In the genomic region with DNA sequence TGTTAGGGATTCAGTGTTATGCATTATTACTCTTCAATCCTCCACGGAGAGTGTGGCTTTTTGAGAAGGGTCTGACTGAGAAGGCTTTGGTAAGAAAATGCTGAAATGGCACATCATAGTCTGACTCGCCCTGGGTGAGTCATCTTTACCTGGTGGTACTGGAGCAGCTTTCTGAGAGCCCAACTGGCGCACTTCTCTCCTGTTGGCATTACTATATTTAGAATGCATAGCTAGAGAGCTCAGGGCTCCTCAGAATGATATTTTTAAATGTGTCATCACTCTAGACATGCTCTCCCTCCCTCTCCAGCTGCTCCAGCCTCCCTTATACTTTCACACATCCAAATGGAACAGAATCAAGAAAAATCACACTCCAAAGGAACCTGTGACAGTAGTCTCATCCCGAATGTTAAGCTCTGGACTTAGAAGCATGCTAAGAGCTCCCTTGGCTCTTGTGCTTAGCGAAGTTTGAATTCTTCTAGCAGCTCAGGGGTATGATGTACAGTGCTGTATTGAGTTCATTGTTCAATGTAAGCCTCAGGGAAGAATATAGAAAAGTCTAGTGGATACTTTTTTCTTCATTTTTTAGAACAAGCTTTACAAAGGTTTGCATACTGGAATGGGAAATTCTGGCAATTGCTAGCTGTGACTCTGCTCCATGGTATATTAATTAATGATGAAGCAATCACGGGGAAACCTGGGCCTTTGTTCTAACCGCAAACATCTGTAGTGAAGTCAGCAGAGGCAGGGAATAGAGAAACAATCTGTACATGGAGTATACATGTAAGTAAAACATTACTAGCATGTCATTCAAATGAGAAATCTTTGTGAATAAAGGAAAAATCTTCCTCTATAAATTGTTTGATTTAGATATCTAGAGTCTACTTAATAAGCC, we compare ENCODE assay signal across 14 cellular contexts.
DNase-seq lines count a peak whose midpoint lies in the region; ATAC-seq lines count a peak whose summit lies in the region.
"Had no signal": no experiment of that assay in that cellular context is flagged by ENCODE, and none has a peak within 500 bp of the region (broad histone marks: within the 10 kb centered on the region; RNA-seq: fewer than 3 reads in every experiment).

No MANE protein-coding gene starts in this region.

- DNase-seq in H4 (ENCODE audit: low spot score): peak; percentile 13
- peak; percentile 73 for DNase-seq in NCI-H2171 treated with DMSO at 0.1 percent for 48 hours (lab: John Stamatoyannopoulos, UW)
- peak; percentile 58 for DNase-seq in fibroblast of gingiva (ENCODE audit: low read depth)
- DNase-seq in occipital lobe (lab: John Stamatoyannopoulos, UW): peak; percentile 30
- no peak for DNase-seq in activated naive CD4-positive, alpha-beta T cell treated with Interleukin-2 at 50 U/mL for 16 hours
- no peak for DNase-seq in D341Med (ENCODE audit: low spot score)
- DNase-seq in Ammon's horn (ENCODE audit: low spot score): no peak
- DNase-seq: activated T-cell treated with anti-CD3 and anti-CD28 coated beads, Interleukin-2, amount 50 U/mL, for 24 hours; COR-L47; foreskin melanocyte; NCI-H1930; WERI-Rb-1 had no signal

- ATAC-seq in activated CD4-positive, CD25-positive, alpha-beta regulatory T cell treated with anti-CD3 and anti-CD28 coated beads, Interleukin-2, amount 50 U/mL, for 24 hours: no peak
- ATAC-seq: Panc1 had no signal

Comparison
In these comparisons a context has a peak if more than half of its experiments do, and no peak if none do; other contexts are left out.
1. DNase-seq: peak in H4 (single experiment), NCI-H2171 treated with DMSO at 0.1 percent for 48 hours (single experiment), fibroblast of gingiva (single experiment) and occipital lobe (single experiment); none in activated naive CD4-positive, alpha-beta T cell treated with Interleukin-2 at 50 U/mL for 16 hours (single experiment), D341Med (single experiment) and Ammon's horn (single experiment).